17 cellular contexts compared by ENCODE assay signal in the genomic region with DNA sequence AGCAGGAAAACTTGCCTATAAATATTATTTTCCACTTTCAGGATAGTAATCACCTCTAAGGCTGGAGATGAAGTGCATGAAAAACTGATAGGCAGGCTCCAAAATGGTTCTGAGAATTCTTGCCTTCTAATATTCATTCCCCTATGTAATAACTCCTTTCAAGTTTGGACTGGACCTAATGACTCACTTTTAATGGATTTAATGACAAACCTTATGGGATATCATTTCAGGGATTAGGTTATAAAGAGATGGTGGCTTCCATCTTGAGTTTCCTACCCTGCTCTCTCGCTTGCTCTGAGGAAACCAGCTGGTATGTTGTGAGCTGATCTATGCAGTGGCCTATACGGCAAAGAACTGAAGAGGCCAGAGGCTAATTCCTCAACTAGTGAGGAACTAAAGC.
DNase-seq lines count a peak whose midpoint lies in the region; ATAC-seq, FAIRE-seq and TF ChIP-seq lines count a peak whose summit lies in the region.
"Had no signal": no experiment of that assay in that cellular context is flagged by ENCODE, and none has a peak within 500 bp of the region (broad histone marks: within the 10 kb centered on the region; RNA-seq: fewer than 3 reads in every experiment).

No MANE protein-coding gene starts in this region.

- no peak overlapping the region for H3K56ac ChIP-seq in H1 (replicated peaks; ENCODE audit: insufficient read length, low read depth, low read length)

- no peak overlapping the region for H3K23ac ChIP-seq in H1 (ENCODE audit: insufficient read length)

- no peak for TF ChIP-seq POLR2A in H1 (IDR thresholded peaks at IDR 0.05; ENCODE audit: control extremely low read depth in 1 of 2, low read depth in 2 of 2, low read length in 2 of 2)

- H3K23me2 ChIP-seq in H1 (ENCODE audit: low read depth, low read length): no peaks in the 10 kb centered on the region

- H3K4me1 ChIP-seq in H1 (replicated peaks in 1 of 4; ENCODE audit: control insufficient read depth in 3 of 4, insufficient read depth in 4 of 4, low read length in 3 of 4) (no peaks in the 10 kb centered on the region), keratinocyte (ENCODE audit: control insufficient read depth, extremely low read depth, insufficient read depth, low read length) (peaks cover 11% of the 10 kb centered on the region)
- H3K4me1 ChIP-seq: Caco-2, HAP-1 had no signal

- FAIRE-seq in H1 (lab: Jason Lieb, UNC) (no peak), keratinocyte (lab: Jason Lieb, UNC) (peak; percentile 63)
- FAIRE-seq: GM12878, GM19239, H54 had no signal

- no peak overlapping the region for H2BK15ac ChIP-seq in H1 (ENCODE audit: low read length)

- H3K4me1 Mint-ChIP-seq in glutamatergic neuron (ENCODE audit: low read depth, unreplicated experiment): no peaks in the 10 kb centered on the region
- H3K4me1 Mint-ChIP-seq: CD4-positive, alpha-beta memory T cell had no signal

- H3K27me3 ChIP-seq in H1 (replicated peaks in 1 of 4; ENCODE audit: control insufficient read depth in 3 of 4, extremely low read depth in 1 of 4, insufficient read depth in 3 of 4, low read length in 3 of 4) (no peaks in the 10 kb centered on the region), keratinocyte (ENCODE audit: control insufficient read depth, extremely low read depth, insufficient read depth, low read length) (no peaks in the 10 kb centered on the region)

- no peak overlapping the region for H3K4ac ChIP-seq in H1 (replicated peaks; ENCODE audit: insufficient read length, low read depth, low read length)

- DNase-seq in RWPE1 (ENCODE audit: low spot score) (peak; percentile 8), H1 (ENCODE audit: low read depth in 1 of 2, low spot score in 2 of 2) (no peak), keratinocyte (ENCODE audit: low read depth, low spot score) (no peak), glutamatergic neuron (no peak)
- DNase-seq in activated CD4-positive, alpha-beta T cell treated with anti-CD3 and anti-CD28 coated beads for 1 hour: no peak
- DNase-seq: C1 segment of cervical spinal cord; Caco-2; CD4-positive, alpha-beta memory T cell; DMS79; EL; GDM1; GM23248 had no signal

- TF ChIP-seq CTCF in RWPE1 (conservative IDR thresholded peaks at IDR 0.05; ENCODE audit: low read depth) (no peak), H1 (IDR thresholded peaks at IDR 0.05; ENCODE audit: control extremely low read depth in 1 of 3, insufficient read depth in 1 of 3, low read depth in 1 of 3, low read length in 3 of 3) (no peak), keratinocyte (optimal IDR thresholded peaks at IDR 0.05 in 1 of 3, IDR thresholded peaks at IDR 0.05 in 1 of 3, conservative IDR thresholded peaks at IDR 0.05 in 1 of 3; ENCODE audit: extremely low read depth in 1 of 3, insufficient read depth in 2 of 3, low read length in 3 of 3) (no peak), glutamatergic neuron (IDR thresholded peaks at IDR 0.05; ENCODE audit: partially characterized antibody, unreplicated experiment) (no peak)

- no peaks in the 10 kb centered on the region for H3K79me1 ChIP-seq in H1 (ENCODE audit: low read depth, low read length)

- H4K8ac ChIP-seq in H1 (ENCODE audit: extremely low read depth, insufficient read depth, low read length): no peak overlapping the region

- H3K36me3 ChIP-seq in H1 (ENCODE audit: control insufficient read depth in 2 of 4, insufficient read depth in 4 of 4, low read length in 3 of 4): no peaks in the 10 kb centered on the region
- no peaks in the 10 kb centered on the region for H3K36me3 ChIP-seq in keratinocyte (ENCODE audit: control insufficient read depth in 2 of 2, extremely low read depth in 1 of 2, insufficient read depth in 2 of 2, low read length in 2 of 2)
- H3K36me3 ChIP-seq: HAP-1 had no signal

- H3K36me3 Mint-ChIP-seq in glutamatergic neuron (ENCODE audit: unreplicated experiment): no peaks in the 10 kb centered on the region
- H3K36me3 Mint-ChIP-seq: CD4-positive, alpha-beta memory T cell had no signal

- no peaks in the 10 kb centered on the region for H3K27me3 Mint-ChIP-seq in glutamatergic neuron (ENCODE audit: unreplicated experiment)
- H3K27me3 Mint-ChIP-seq: CD4-positive, alpha-beta memory T cell had no signal

- no peak overlapping the region for H2BK5ac ChIP-seq in H1 (ENCODE audit: low read depth, low read length)

- no peaks in the 10 kb centered on the region for H3K9me1 ChIP-seq in keratinocyte (ENCODE audit: control insufficient read depth, extremely low read depth, insufficient read depth, low read length)

- no peak overlapping the region for H3K18ac ChIP-seq in H1 (ENCODE audit: extremely low read depth, low read length)

- H3K4me3 ChIP-seq in H1 (ENCODE audit: extremely low read depth in 1 of 4, insufficient read depth in 2 of 4, low read depth in 3 of 4, low read length in 4 of 4) (no peak overlapping the region), keratinocyte (ENCODE audit: control insufficient read depth in 2 of 3, extremely low read depth in 1 of 3, insufficient read depth in 2 of 3, low read depth in 1 of 3, low read length in 3 of 3) (no peak overlapping the region)
- H3K4me3 ChIP-seq: GM12878, GM23248, HAP-1 had no signal

- H3K79me2 ChIP-seq in H1 (ENCODE audit: control insufficient read depth in 1 of 2, insufficient read depth in 2 of 2, low read length in 2 of 2) (no peaks in the 10 kb centered on the region), keratinocyte (ENCODE audit: control insufficient read depth, insufficient read depth, low read length) (no peaks in the 10 kb centered on the region)

- no peak for ATAC-seq in HG03457 (IDR thresholded peaks at IDR 0.05; ENCODE audit: unreplicated experiment)
- ATAC-seq: GM12878 had no signal

- no peak overlapping the region for H2BK20ac ChIP-seq in H1 (ENCODE audit: low read length)

- H2BK120ac ChIP-seq in H1 (replicated peaks; ENCODE audit: low read depth, low read length): no peak overlapping the region

- TF ChIP-seq RAD21 in H1 (IDR thresholded peaks at IDR 0.05 in 1 of 2, conservative IDR thresholded peaks at IDR 0.05 in 1 of 2; ENCODE audit: low read depth in 2 of 2, low read length in 2 of 2): no peak

- H4K20me1 ChIP-seq in H1 (replicated peaks in 1 of 2; ENCODE audit: control insufficient read depth in 1 of 2, insufficient read depth in 2 of 2, low read length in 2 of 2): no peaks in the 10 kb centered on the region
- H4K20me1 ChIP-seq in keratinocyte (ENCODE audit: control insufficient read depth, extremely low read depth, insufficient read depth, low read length): no peaks in the 10 kb centered on the region

- no peaks in the 10 kb centered on the region for H3K9me3 Mint-ChIP-seq in glutamatergic neuron (ENCODE audit: unreplicated experiment)

- H3K27ac ChIP-seq in RWPE1 (no peak overlapping the region), H1 (ENCODE audit: low read depth, low read length) (no peak overlapping the region), keratinocyte (ENCODE audit: control insufficient read depth, insufficient read depth, low read length) (no peak overlapping the region)
- H3K27ac ChIP-seq: GM23248 had no signal

- dilution Hi-C loops in keratinocyte (cut with MboI; ENCODE audit: extremely low pct_ligation_motif_present, low sequenced_read_pairs): no loop called here

- H4K91ac ChIP-seq in H1 (replicated peaks; ENCODE audit: insufficient read length, low read length): no peak overlapping the region

- H2AK5ac ChIP-seq in H1 (ENCODE audit: low read depth, low read length): no peak overlapping the region

- H3K9me3 ChIP-seq in H1 (ENCODE audit: insufficient read depth in 2 of 2, low read depth in 1 of 2, low read length in 1 of 2): peaks cover 0 to 5% of the 10 kb centered on the region in 2 experiments; a peak in 1 of 4 replicates
- peaks cover 4% of the 10 kb centered on the region for H3K9me3 ChIP-seq in keratinocyte (ENCODE audit: control insufficient read depth, low read depth, low read length)
- H3K9me3 ChIP-seq: Caco-2, HAP-1 had no signal

- POLR2A ChIA-PET in RWPE1 (lab: Yijun Ruan, JAX; ENCODE audit: low non-redundant PET) (no interaction called here), H1 (lab: Charles Lee; ENCODE audit: partially characterized antibody) (no interaction called here)

- peak overlapping the region; percentile 31; the same call in 1 of the 2 replicates for H2AFZ ChIP-seq in H1 (ENCODE audit: low read length)
- no peak overlapping the region for H2AFZ ChIP-seq in keratinocyte (ENCODE audit: control insufficient read depth, low read length)
- H2AFZ ChIP-seq: GM23248 had no signal

- no peak overlapping the region for H4K5ac ChIP-seq in H1 (ENCODE audit: insufficient read length, low read depth, low read length)

- no peak overlapping the region for H3K14ac ChIP-seq in H1 (ENCODE audit: insufficient read length)

- H3K27ac Mint-ChIP-seq in glutamatergic neuron (ENCODE audit: unreplicated experiment): no peak overlapping the region
- H3K27ac Mint-ChIP-seq: CD4-positive, alpha-beta memory T cell had no signal

- 97% methylated on average over 2 of the region's 2 CpGs; no CpG with 5 or more reads in 1 of the 2 experiments for WGBS in H1 (ENCODE audit: extremely low coverage in 1 of 2, insufficient coverage in 1 of 2, insufficient read length in 1 of 2, insufficient replicate concordance in 2 of 2, low coverage in 1 of 2, low lambda C conversion rate in 2 of 2, missing lambda C conversion rate in 1 of 2), 2 experiments

- no peak overlapping the region for H3K4me2 ChIP-seq in H1 (ENCODE audit: insufficient read depth in 1 of 2, low read depth in 2 of 2, low read length in 2 of 2)
- H3K4me2 ChIP-seq in keratinocyte (ENCODE audit: control insufficient read depth, extremely low read depth, insufficient read depth, low read depth, low read length): no peak overlapping the region

- H3K9ac ChIP-seq in H1 (replicated peaks in 1 of 4; ENCODE audit: extremely low read depth in 1 of 4, low read depth in 3 of 4, low read length in 3 of 4): no peak overlapping the region
- H3K9ac ChIP-seq in keratinocyte (ENCODE audit: control insufficient read depth, extremely low read depth, insufficient read depth, low read length): no peak overlapping the region
- H3K9ac ChIP-seq: GM23248 had no signal

- no peak overlapping the region for H2BK12ac ChIP-seq in H1 (ENCODE audit: low read depth, low read length)

- CTCF ChIA-PET in RWPE1 (lab: Yijun Ruan, JAX): no interaction called here
- CTCF ChIA-PET in H1 (lab: Charles Lee; ENCODE audit: partially characterized antibody): no interaction called here

- no peak for TF ChIP-seq EP300 in H1 (IDR thresholded peaks at IDR 0.05; ENCODE audit: borderline replicate concordance in 1 of 2, low read depth in 2 of 2, low read length in 2 of 2)

- H3K4me3 Mint-ChIP-seq in glutamatergic neuron (ENCODE audit: unreplicated experiment): no peak overlapping the region
- H3K4me3 Mint-ChIP-seq: CD4-positive, alpha-beta memory T cell had no signal

TF ChIP-seq in H1, 55 proteins besides CTCF, POLR2A, EP300 and RAD21 (continues in another document):
- TF ChIP-seq SIN3A (conservative IDR thresholded peaks at IDR 0.05 in 1 of 2, IDR thresholded peaks at IDR 0.05 in 1 of 2; ENCODE audit: low read depth in 1 of 2, low read length in 2 of 2) (no peak), NANOG (IDR thresholded peaks at IDR 0.05; ENCODE audit: insufficient read depth, low read depth, low read length, poor library complexity, severe bottlenecking) (no peak), CREB1 (IDR thresholded peaks at IDR 0.05) (no peak), SIRT6 (IDR thresholded peaks at IDR 0.05; ENCODE audit: low read length) (no peak), RXRA (IDR thresholded peaks at IDR 0.05; ENCODE audit: insufficient read depth, low read depth, low read length) (no peak)
